In the genomic region with DNA sequence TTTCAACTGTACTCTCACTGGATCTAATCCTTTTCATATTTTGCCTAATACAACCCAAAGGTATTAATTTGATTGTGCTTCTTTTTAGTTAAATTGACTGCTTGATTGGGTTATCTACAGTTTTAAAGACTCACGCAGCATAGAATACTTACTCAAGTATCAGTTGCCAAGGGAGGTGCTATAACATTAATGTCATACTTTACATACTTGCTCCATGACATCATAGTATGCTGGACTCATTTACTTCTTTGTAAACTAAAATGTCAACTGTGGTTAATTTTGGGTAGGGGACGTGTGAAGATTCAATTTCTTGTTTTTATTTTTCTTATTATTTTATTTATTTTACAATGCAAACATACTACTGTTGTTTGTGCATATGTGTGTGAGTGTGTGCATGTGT, we compare ENCODE assay signal across 22 cellular contexts.
DNase-seq lines count a peak whose midpoint lies in the region; ATAC-seq, FAIRE-seq and TF ChIP-seq lines count a peak whose summit lies in the region.
"Had no signal": no experiment of that assay in that cellular context is flagged by ENCODE, and none has a peak within 500 bp of the region (broad histone marks: within the 10 kb centered on the region; RNA-seq: fewer than 3 reads in every experiment).

No MANE protein-coding gene starts in this region.

- in situ Hi-C loops in HepG2 (cut with HindIII; ENCODE audit: extremely low pct_ligation_motif_present, low pct_unique_long_range_greater_than_20kb) (no loop called here), KBM-7 (cut with MboI; ENCODE audit: low pct_unique_long_range_greater_than_20kb, low sequenced_read_pairs) (no loop called here)

- TF ChIP-seq RAD21 in HepG2 (CRISPR knock-in tag; IDR thresholded peaks at IDR 0.05) (no peak), SK-N-SH (IDR thresholded peaks at IDR 0.05; ENCODE audit: low read length) (no peak)

- H3K27ac ChIP-seq in HepG2 (ENCODE audit: extremely low read length, insufficient read depth, low read length) (no peak overlapping the region), right lobe of liver (no peak overlapping the region), SK-N-SH (ENCODE audit: low read depth in 2 of 2, low read length in 1 of 2) (no peak overlapping the region)
- H3K27ac ChIP-seq: body of pancreas, sigmoid colon, SJSA1 had no signal

- H3K9ac ChIP-seq in HepG2 (ENCODE audit: insufficient read depth, low read depth, low read length): no peak overlapping the region
- H3K9ac ChIP-seq in SK-N-SH: no peak overlapping the region

- H3K27me3 ChIP-seq in HepG2 (ENCODE audit: control insufficient read depth in 1 of 2, insufficient read depth in 2 of 2, low read length in 2 of 2) (no peaks in the 10 kb centered on the region; a peak in 1 of 5 replicates), right lobe of liver (no peaks in the 10 kb centered on the region), SK-N-SH (ENCODE audit: insufficient read depth) (no peaks in the 10 kb centered on the region)
- H3K27me3 ChIP-seq: body of pancreas, sigmoid colon, SJSA1 had no signal

- H4K20me1 ChIP-seq in HepG2 (ENCODE audit: insufficient read depth, low read length) (no peaks in the 10 kb centered on the region), SK-N-SH (ENCODE audit: insufficient read depth) (no peaks in the 10 kb centered on the region)

- WGBS in HepG2 (ENCODE audit: low lambda C conversion rate): 3% methylated on average over 2 of the region's 2 CpGs
- WGBS in right lobe of liver (ENCODE audit: insufficient coverage, low coverage, low lambda C conversion rate, missing lambda C conversion rate): 54% methylated on average over 2 of the region's 2 CpGs
- WGBS in SK-N-SH (ENCODE audit: low lambda C conversion rate): 25% methylated on average over 2 of the region's 2 CpGs

- POLR2A ChIA-PET in HepG2 (lab: Yijun Ruan, JAX): no interaction called here
- POLR2A ChIA-PET in SK-N-SH (lab: Yijun Ruan, JAX): no interaction called here

- intact Hi-C loops in HepG2 (cut with micrococcal nuclease; ENCODE audit: unreplicated experiment): no loop called here
- intact Hi-C loops in right lobe of liver (cut with DNase I): no loop called here

- H3K9me2 ChIP-seq in SK-N-SH: no peaks in the 10 kb centered on the region

- DNase-seq in HepG2 (ENCODE audit: low spot score): no peak
- no peak for DNase-seq in right lobe of liver
- no peak for DNase-seq in SK-N-SH
- peak; percentile 18 for DNase-seq in glomerular visceral epithelial cell (ENCODE audit: extremely low spot score)
- no peak for DNase-seq in urothelium cell line (ENCODE audit: low spot score)
- DNase-seq in HUDEP-2 (lab: John Stamatoyannopoulos, UW; ENCODE audit: unreplicated experiment in 76 of 76): no peak
- no peak for DNase-seq in stimulated activated naive CD8-positive, alpha-beta T cell treated with anti-CD3 and anti-CD28 coated beads, Interleukin-15, Interleukin-2, amounts not matched to agents 100 U/mL and 50 U/mL, for 24 hours
- DNase-seq in KBM-7: no peak
- DNase-seq: 8988T; activated CD4-positive, alpha-beta T cell treated with anti-CD3 and anti-CD28 coated beads for 36 hours; body of pancreas; CD4-positive, CD25-positive, alpha-beta regulatory T cell; DND-41; left colon; NCI-H2081; NCI-H526 treated with DMSO at 0.1 percent for 48 hours; occipital lobe; sigmoid colon; stimulated activated CD4-positive, alpha-beta T cell treated with anti-CD3 and anti-CD28 coated beads, Interleukin-1b, Interleukin-23, amount 100 ng/mL, for 48 hours; T-helper 9 cell had no signal

- CTCF ChIA-PET in HepG2 (lab: Yijun Ruan, JAX; ENCODE audit: low intra/inter-chr PET ratio, low total read pairs) (no interaction called here), SK-N-SH (lab: Yijun Ruan, JAX) (no interaction called here)

- H3F3A ChIP-seq in SK-N-SH (replicated peaks; ENCODE audit: insufficient read depth): peaks cover 8% of the 10 kb centered on the region

- no peak for ATAC-seq in HepG2
- no peak for ATAC-seq in right lobe of liver
- ATAC-seq in stimulated activated naive CD8-positive, alpha-beta T cell treated with anti-CD3 and anti-CD28 coated beads, Interleukin-15, Interleukin-2, amounts not matched to agents 100 U/mL and 50 U/mL, for 24 hours: no peak
- ATAC-seq: activated CD4-positive, alpha-beta T cell treated with anti-CD3 and anti-CD28 coated beads for 36 hours; body of pancreas; left colon had no signal

- TF ChIP-seq CTCF in HepG2 (CRISPR knock-in tag; IDR thresholded peaks at IDR 0.05) (no peak), right lobe of liver (IDR thresholded peaks at IDR 0.05) (no peak), SK-N-SH (IDR thresholded peaks at IDR 0.05) (no peak)

- H3K4me1 ChIP-seq in HepG2 (ENCODE audit: insufficient read depth, low read length): no peaks in the 10 kb centered on the region
- H3K4me1 ChIP-seq in right lobe of liver: no peaks in the 10 kb centered on the region
- H3K4me1 ChIP-seq in SK-N-SH (ENCODE audit: control insufficient read depth in 1 of 2, insufficient read depth in 2 of 2, low read depth in 1 of 2, low read length in 1 of 2): no peaks in the 10 kb centered on the region; a peak in 1 of 4 replicates
- H3K4me1 ChIP-seq: body of pancreas, sigmoid colon, SJSA1 had no signal

- H3K4me2 ChIP-seq in HepG2 (ENCODE audit: low read depth, low read length): no peak overlapping the region
- H3K4me2 ChIP-seq in SK-N-SH: no peak overlapping the region

- no peak for FAIRE-seq in HepG2 (lab: Jason Lieb, UNC)
- FAIRE-seq in urothelium cell line (lab: Jason Lieb, UNC): peak; percentile 32
- FAIRE-seq: GM19239 had no signal

- no peak for TF ChIP-seq EP300 in HepG2 (IDR thresholded peaks at IDR 0.05; ENCODE audit: low read depth in 2 of 2, low read length in 2 of 2)
- TF ChIP-seq EP300 in HepG2 (CRISPR knock-in tag; IDR thresholded peaks at IDR 0.05; ENCODE audit: borderline replicate concordance): no peak
- TF ChIP-seq EP300 in SK-N-SH (IDR thresholded peaks at IDR 0.05; ENCODE audit: borderline replicate concordance in 1 of 2, low read depth in 1 of 2, low read length in 1 of 2): no peak

- H3K9me3 ChIP-seq in HepG2 (ENCODE audit: low read length) (peaks cover 41% of the 10 kb centered on the region), right lobe of liver (no peaks in the 10 kb centered on the region), SK-N-SH (peaks cover 2% of the 10 kb centered on the region; the same call in 1 of the 2 replicates)
- H3K9me3 ChIP-seq: body of pancreas, sigmoid colon, SJSA1 had no signal

- H2AFZ ChIP-seq in HepG2 (ENCODE audit: low read length) (no peak overlapping the region), SK-N-SH (ENCODE audit: low read depth) (peak overlapping the region; percentile 33; the same call in 1 of the 2 replicates)

- H3K4me3 ChIP-seq in HepG2 (replicated peaks in 1 of 3; ENCODE audit: insufficient read depth in 1 of 3, low read depth in 2 of 3, low read length in 3 of 3) (no peak overlapping the region), right lobe of liver (no peak overlapping the region), SK-N-SH (ENCODE audit: low read depth in 2 of 2, low read length in 1 of 2) (no peak overlapping the region)
- H3K4me3 ChIP-seq: body of pancreas, sigmoid colon, SJSA1 had no signal

- BruUV-seq in HepG2 (replicated peaks; lab: Mats Ljungman, UMichigan): no TSS peak

- H3K79me2 ChIP-seq in HepG2 (ENCODE audit: insufficient read depth, low read length) (no peaks in the 10 kb centered on the region), SK-N-SH (ENCODE audit: insufficient read depth) (no peaks in the 10 kb centered on the region)

- no peaks in the 10 kb centered on the region for H3K36me3 ChIP-seq in HepG2 (replicated peaks in 1 of 2; ENCODE audit: control insufficient read depth in 1 of 2, insufficient read depth in 2 of 2, low read length in 2 of 2)
- H3K36me3 ChIP-seq in right lobe of liver: no peaks in the 10 kb centered on the region
- peaks cover 0 to 2% of the 10 kb centered on the region in 2 experiments for H3K36me3 ChIP-seq in SK-N-SH (replicated peaks in 1 of 2; ENCODE audit: control insufficient read depth in 1 of 2, insufficient read depth in 2 of 2, low read length in 1 of 2)
- H3K36me3 ChIP-seq: sigmoid colon, SJSA1 had no signal

- TF ChIP-seq POLR2A in HepG2 (IDR thresholded peaks at IDR 0.05; ENCODE audit: insufficient read depth in 1 of 2, low read depth in 2 of 2, low read length in 2 of 2) (no peak), right lobe of liver (IDR thresholded peaks at IDR 0.05) (no peak)

TF ChIP-seq in HepG2, 621 proteins besides CTCF, POLR2A, EP300 and RAD21:
- TF ChIP-seq ATF7 (IDR thresholded peaks at IDR 0.05) (peak; percentile 63), ATF7 (CRISPR knock-in tag; IDR thresholded peaks at IDR 0.05) (no peak), ZNF788 (CRISPR knock-in tag; IDR thresholded peaks at IDR 0.05; ENCODE audit: borderline replicate concordance) (no peak)

TF ChIP-seq in SK-N-SH, 30 proteins besides CTCF, POLR2A, EP300 and RAD21:
- TF ChIP-seq TCF12 (IDR thresholded peaks at IDR 0.05) (no peak), TEAD4 (IDR thresholded peaks at IDR 0.05; ENCODE audit: borderline replicate concordance, insufficient read depth) (peak; percentile 32; the same call in 1 of the 2 replicates)
TF ChIP-seq in SK-N-SH: peak in this region for 1.
